8 cellular contexts compared by ENCODE assay signal in genomic region chr1:44740179-44740617, GRCh38. TPM values are rescaled to one million over a fixed set of nuclear protein-coding genes. Genes with fewer than 3 reads are reported as not detected.
DNase-seq lines count a peak whose midpoint lies in the region; ATAC-seq and TF ChIP-seq lines count a peak whose summit lies in the region.

No MANE protein-coding gene starts in this region.

- peaks cover 38% of the 10 kb centered on the region for H3K36me3 Mint-ChIP-seq in activated T-helper 2 cell treated with anti-CD3 and anti-CD28 coated beads, Interferon-gamma antibody, Interleukin-2, Interleukin-4, amounts not matched to agents 10 μg/mL and 5 μg/mL and 100 μg/mL, durations not matched to agents 14 hours and 24 hours and 36 hours (ENCODE audit: low read depth)

- no peak for TF ChIP-seq POLR2A in heart left ventricle (IDR thresholded peaks at IDR 0.05)

- H3K9me3 ChIP-seq in heart left ventricle (no peaks in the 10 kb centered on the region), left lung (no peaks in the 10 kb centered on the region)

- H3K27ac Mint-ChIP-seq in activated T-helper 2 cell treated with anti-CD3 and anti-CD28 coated beads, Interferon-gamma antibody, Interleukin-2, Interleukin-4, amounts not matched to agents 10 μg/mL and 5 μg/mL and 100 μg/mL, durations not matched to agents 14 hours and 24 hours and 36 hours = peak overlapping the region; percentile 86

- DNase-seq in heart left ventricle (no peak), left ventricle myocardium superior (no peak), left lung (no peak), NCI-H510A (lab: John Stamatoyannopoulos, UW) (no peak), SW480 (ENCODE audit: low spot score) (no peak)
- DNase-seq in activated T-helper 2 cell treated with anti-CD3 and anti-CD28 coated beads, Interferon-gamma antibody, Interleukin-2, Interleukin-4, amounts not matched to agents 10 μg/mL and 5 μg/mL and 100 μg/mL, durations not matched to agents 14 hours and 24 hours and 36 hours (ENCODE audit: low spot score) = no peak

- H3K36me3 ChIP-seq in heart left ventricle (no peaks in the 10 kb centered on the region), left lung (no peaks in the 10 kb centered on the region), urinary bladder (ENCODE audit: insufficient read depth) (no peaks in the 10 kb centered on the region)

- 1 to 4% (median 2%) methylated on average over 8 to 14 of the region's 14 CpGs for WGBS in heart left ventricle, 4 donors
- 3% methylated on average over 14 of the region's 14 CpGs for WGBS in urinary bladder

- H3K27me3 Mint-ChIP-seq in activated T-helper 2 cell treated with anti-CD3 and anti-CD28 coated beads, Interferon-gamma antibody, Interleukin-2, Interleukin-4, amounts not matched to agents 10 μg/mL and 5 μg/mL and 100 μg/mL, durations not matched to agents 14 hours and 24 hours and 36 hours (ENCODE audit: low read depth) = no peaks in the 10 kb centered on the region

- ATAC-seq in heart left ventricle (no peak), left ventricle myocardium superior (no peak), left lung (peak; percentile 3), HG03135 (IDR thresholded peaks at IDR 0.05; ENCODE audit: unreplicated experiment) (no peak)

- H3K27ac ChIP-seq in heart left ventricle (peak overlapping the region in 3 of 12 donors; percentile 84 to 92 (median 89)), left lung (no peak overlapping the region), urinary bladder (ENCODE audit: low read depth) (no peak overlapping the region)

- H3K4me1 ChIP-seq in heart left ventricle (peaks cover 0 to 13% (median 8%) of the 10 kb centered on the region in 12 donors), left lung (peaks cover 6 to 8% of the 10 kb centered on the region in 2 donors), urinary bladder (ENCODE audit: insufficient read depth) (no peaks in the 10 kb centered on the region)

- H3K4me3 ChIP-seq in heart left ventricle (peak overlapping the region in 11 of 12 donors; percentile 30 to 69 (median 62)), left lung (peak overlapping the region; percentile 49 to 57), urinary bladder (ENCODE audit: low read depth, low read length) (peak overlapping the region; percentile 29)

- peak overlapping the region; percentile 90 for H3K4me3 Mint-ChIP-seq in activated T-helper 2 cell treated with anti-CD3 and anti-CD28 coated beads, Interferon-gamma antibody, Interleukin-2, Interleukin-4, amounts not matched to agents 10 μg/mL and 5 μg/mL and 100 μg/mL, durations not matched to agents 14 hours and 24 hours and 36 hours (ENCODE audit: low read depth)

- peaks cover 30% of the 10 kb centered on the region for H3K4me1 Mint-ChIP-seq in activated T-helper 2 cell treated with anti-CD3 and anti-CD28 coated beads, Interferon-gamma antibody, Interleukin-2, Interleukin-4, amounts not matched to agents 10 μg/mL and 5 μg/mL and 100 μg/mL, durations not matched to agents 14 hours and 24 hours and 36 hours (ENCODE audit: low read depth)

- intact Hi-C loops in heart left ventricle (cut with DNase I) (no loop called here), left ventricle myocardium superior (cut with micrococcal nuclease) (no loop called here), left lung (cut with DNase I) (no loop called here)
- intact Hi-C loops in activated T-helper 2 cell treated with anti-CD3 and anti-CD28 coated beads, Interferon-gamma antibody, Interleukin-2, Interleukin-4, amounts not matched to agents 10 μg/mL and 5 μg/mL and 100 μg/mL, durations not matched to agents 14 hours and 24 hours and 36 hours (cut with micrococcal nuclease) = no loop called here

- H3K9me3 Mint-ChIP-seq in activated T-helper 2 cell treated with anti-CD3 and anti-CD28 coated beads, Interferon-gamma antibody, Interleukin-2, Interleukin-4, amounts not matched to agents 10 μg/mL and 5 μg/mL and 100 μg/mL, durations not matched to agents 14 hours and 24 hours and 36 hours = no peaks in the 10 kb centered on the region

- TF ChIP-seq CTCF in heart left ventricle (IDR thresholded peaks at IDR 0.05) = no peak
- no peak for TF ChIP-seq CTCF in left lung (IDR thresholded peaks at IDR 0.05)

- H3K27me3 ChIP-seq in heart left ventricle = no peaks in the 10 kb centered on the region
- no peaks in the 10 kb centered on the region for H3K27me3 ChIP-seq in left lung

RNA-seq across cellular contexts. Expression of gene KIF2C, which starts 0.6 kb away (rescaled TPM):
- total RNA-seq in heart left ventricle = 1 to 10 TPM in 5 of 9 donors, under 1 TPM in 4; 0.25 to 7.0 (median 1.2) TPM
- under 1 TPM; 0.34 to 0.68 TPM for polyA plus RNA-seq in heart left ventricle
- total RNA-seq in left ventricle myocardium superior = 0.87 TPM
- 82.7 and 83.5 TPM in 2 replicates for total RNA-seq in activated T-helper 2 cell treated with anti-CD3 and anti-CD28 coated beads, Interferon-gamma antibody, Interleukin-2, Interleukin-4, amounts not matched to agents 10 μg/mL and 5 μg/mL and 100 μg/mL, durations not matched to agents 14 hours and 24 hours and 36 hours
- total RNA-seq in left lung = 1 to 10 TPM; 3.3 to 7.3 TPM
- 9.4 TPM for total RNA-seq in urinary bladder
- polyA plus RNA-seq in urinary bladder = 2.6 TPM

RNA-seq across cellular contexts. Expression of gene RNU5D-1, which starts 9.2 kb away (rescaled TPM):
- not detected for total RNA-seq in heart left ventricle
- not detected for polyA plus RNA-seq in heart left ventricle
- total RNA-seq in left ventricle myocardium superior = not detected
- not detected in 2 replicates for total RNA-seq in activated T-helper 2 cell treated with anti-CD3 and anti-CD28 coated beads, Interferon-gamma antibody, Interleukin-2, Interleukin-4, amounts not matched to agents 10 μg/mL and 5 μg/mL and 100 μg/mL, durations not matched to agents 14 hours and 24 hours and 36 hours
- not detected for total RNA-seq in left lung
- not detected for total RNA-seq in urinary bladder
- polyA plus RNA-seq in urinary bladder = not detected

RNA-seq across cellular contexts. Expression of gene RPS8, which starts 35.1 kb away (rescaled TPM):
- total RNA-seq in heart left ventricle (1,000 to 10,000 TPM in 3 of 9 donors, 100 to 1,000 TPM in 6; 576 to 1,019 (median 853) TPM), left ventricle myocardium superior (727 TPM), left lung (1,000 to 10,000 TPM; 1,533 to 1,553 TPM), urinary bladder (1,711 TPM)
- polyA plus RNA-seq in heart left ventricle (1,000 to 10,000 TPM; 1,199 to 1,848 TPM), urinary bladder (2,358 TPM)
- total RNA-seq in activated T-helper 2 cell treated with anti-CD3 and anti-CD28 coated beads, Interferon-gamma antibody, Interleukin-2, Interleukin-4, amounts not matched to agents 10 μg/mL and 5 μg/mL and 100 μg/mL, durations not matched to agents 14 hours and 24 hours and 36 hours = 2,328 and 2,356 TPM in 2 replicates

RNA-seq across cellular contexts. Expression of gene BEST4, which starts 47.8 kb away (rescaled TPM):
- total RNA-seq in heart left ventricle = under 1 TPM in 3 of 9 donors, not detected in 6; 0.09 to 0.32 (median 0.23) TPM
- polyA plus RNA-seq in heart left ventricle = under 1 TPM; 0.06 to 0.11 TPM
- total RNA-seq in left ventricle myocardium superior = 0.12 TPM
- 0.91 and 1.7 TPM in 2 replicates for total RNA-seq in activated T-helper 2 cell treated with anti-CD3 and anti-CD28 coated beads, Interferon-gamma antibody, Interleukin-2, Interleukin-4, amounts not matched to agents 10 μg/mL and 5 μg/mL and 100 μg/mL, durations not matched to agents 14 hours and 24 hours and 36 hours
- total RNA-seq in left lung = under 1 TPM; 0.23 to 0.52 TPM
- total RNA-seq in urinary bladder = not detected
- 0.30 TPM for polyA plus RNA-seq in urinary bladder

RNA-seq across cellular contexts. Expression of gene PLK3, which starts 60.0 kb away (rescaled TPM):
- total RNA-seq in heart left ventricle (10 to 100 TPM in 2 of 9 donors, 1 to 10 TPM in 7; 4.5 to 17.9 (median 6.6) TPM), left ventricle myocardium superior (7.5 TPM), left lung (10 to 100 TPM; 33.0 to 47.2 TPM), urinary bladder (4.7 TPM)
- polyA plus RNA-seq in heart left ventricle (1 to 10 TPM; 5.8 to 6.9 TPM), urinary bladder (16.0 TPM)
- total RNA-seq in activated T-helper 2 cell treated with anti-CD3 and anti-CD28 coated beads, Interferon-gamma antibody, Interleukin-2, Interleukin-4, amounts not matched to agents 10 μg/mL and 5 μg/mL and 100 μg/mL, durations not matched to agents 14 hours and 24 hours and 36 hours = 128 and 135 TPM in 2 replicates
